Comparison of ENCODE assay signal across 30 cellular contexts in genomic region chr1:198042168-198042567, GRCh38.
"Had no signal": no experiment of that assay in that cellular context is flagged by ENCODE, and none has a peak within 500 bp of the region (broad histone marks: within the 10 kb centered on the region; RNA-seq: fewer than 3 reads in every experiment).

No MANE protein-coding gene starts in this region.

- H3K4me3 ChIP-seq: left lung, lower lobe of right lung, neural progenitor cell, psoas muscle, right atrium auricular region, stomach, tibial artery, upper lobe of right lung had no signal

- ATAC-seq: activated CD4-positive, CD25-positive, alpha-beta regulatory T cell treated with anti-CD3 and anti-CD28 coated beads, Interleukin-2, amount 50 U/mL, for 24 hours; effector memory CD8-positive, alpha-beta T cell; foreskin keratinocyte; left lung; lower lobe of right lung; natural killer cell; psoas muscle; stimulated activated naive B cell treated with anti-CD40 and anti-IgM and Interleukin-4, amounts not matched to agents 10 μg/mL and 1 μg/mL and 100 μg/mL, for 72 hours; T-helper 17 cell; upper lobe of right lung had no signal

- DNase-seq: activated CD4-positive, alpha-beta memory T cell treated with anti-CD3 and anti-CD28 coated beads, Interleukin-2, amount 10 ng/mL, durations not matched to agents 7 days and 5 days; activated CD4-positive, alpha-beta T cell treated with anti-CD3 and anti-CD28 coated beads for 48 hours; activated CD8-positive, alpha-beta memory T cell treated with anti-CD3 and anti-CD28 coated beads, Interleukin-2, amount 50 U/mL, for 48 hours; activated gamma-delta T cell; activated naive CD4-positive, alpha-beta T cell treated with anti-CD3 and anti-CD28 coated beads, Interleukin-2, amount 10 ng/mL, durations not matched to agents 7 days and 5 days; activated naive CD8-positive, alpha-beta T cell treated with anti-CD3 and anti-CD28 coated beads, Interleukin-2, amount 10 ng/mL, durations not matched to agents 7 days and 5 days; activated T-cell treated with anti-CD3 and anti-CD28 coated beads, Interleukin-2, amount 50 U/mL, for 24 hours; amniotic stem cell; cortex of kidney; effector memory CD8-positive, alpha-beta T cell; erythroblast; foreskin keratinocyte; left lung; lower lobe of right lung; mesenchymal stem cell; natural killer cell; occipital lobe; psoas muscle; stimulated activated CD4-positive, alpha-beta T cell treated with anti-CD3 and anti-CD28 coated beads, Interleukin-15, amount 100 ng/mL, for 24 hours; stimulated activated CD4-positive, alpha-beta T cell treated with anti-CD3 and anti-CD28 coated beads, Interleukin-2, amount 100 ng/mL, for 24 hours; stimulated activated naive B cell treated with anti-CD40 and anti-IgM and Interleukin-4, amounts not matched to agents 10 μg/mL and 1 μg/mL and 100 μg/mL, for 72 hours; stomach; T-helper 17 cell; T1000; tibial artery; upper lobe of right lung; WERI-Rb-1 had no signal
